23 cellular contexts compared by ENCODE assay signal in the genomic region with DNA sequence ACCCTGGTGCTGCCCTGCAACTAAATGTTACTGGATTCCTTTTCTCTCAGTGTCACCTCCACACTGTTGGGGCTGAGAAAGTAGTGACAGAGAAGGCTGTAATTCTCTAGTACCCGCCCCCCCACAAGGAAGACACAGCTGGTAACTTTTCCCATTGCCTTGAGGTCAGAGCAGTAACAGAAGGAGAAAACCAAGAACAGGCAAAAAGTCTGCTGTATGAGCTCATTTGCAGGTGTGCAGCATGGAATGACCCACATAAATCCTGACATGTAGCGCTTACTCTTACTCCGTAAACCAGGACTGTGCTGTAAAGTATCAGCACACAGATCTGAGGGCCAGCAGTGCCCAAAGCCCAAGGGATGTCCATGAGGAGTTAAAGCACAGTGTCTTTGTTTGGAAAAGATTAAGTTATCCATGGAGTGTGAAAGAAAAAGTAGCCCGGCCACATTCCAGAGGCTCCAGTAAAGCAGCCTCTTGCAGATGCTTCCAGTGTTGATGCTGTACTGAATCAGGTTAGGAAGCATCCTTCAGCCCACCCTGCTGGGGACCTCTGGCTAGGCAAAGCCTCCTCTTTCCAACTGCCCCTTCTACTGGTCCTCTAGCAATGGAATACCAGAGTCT.
DNase-seq lines count a peak whose midpoint lies in the region; ATAC-seq and TF ChIP-seq lines count a peak whose summit lies in the region.
"Had no signal": no experiment of that assay in that cellular context is flagged by ENCODE, and none has a peak within 500 bp of the region (broad histone marks: within the 10 kb centered on the region; RNA-seq: fewer than 3 reads in every experiment).

No MANE protein-coding gene starts in this region.

- no peak for TF ChIP-seq POLR2A in prostate gland (IDR thresholded peaks at IDR 0.05)

- no peaks in the 10 kb centered on the region for H3F3A ChIP-seq in GM23338 (replicated peaks; ENCODE audit: low read depth)

- TF ChIP-seq CTCF in GM23338 (conservative IDR thresholded peaks at IDR 0.05; ENCODE audit: low read depth in 2 of 2), result no peak
- no peak for TF ChIP-seq CTCF in RWPE2 (IDR thresholded peaks at IDR 0.05; ENCODE audit: poor library complexity, severe bottlenecking)
- TF ChIP-seq CTCF in prostate gland (IDR thresholded peaks at IDR 0.05), result no peak
- no peak for TF ChIP-seq CTCF in H9 (conservative IDR thresholded peaks at IDR 0.05)

- H3K9me3 Mint-ChIP-seq in GM23338, result peaks cover 16% of the 10 kb centered on the region; the same call in 2 of the 3 replicates
- peaks cover 3 to 8% of the 10 kb centered on the region in 2 experiments; a peak in 2 of 5 replicates for H3K9me3 Mint-ChIP-seq in H9

- H2BK120ac ChIP-seq in H9 (ENCODE audit: low read depth, low read length, poor library complexity, severe bottlenecking), result no peak overlapping the region

- H3K23me2 ChIP-seq in H9 (ENCODE audit: insufficient read length, low read depth, low read length, poor library complexity, severe bottlenecking), result no peaks in the 10 kb centered on the region

- H3K4me3 Mint-ChIP-seq in GM23338, result no peak overlapping the region
- no peak overlapping the region for H3K4me3 Mint-ChIP-seq in H9
- H3K4me3 Mint-ChIP-seq: activated CD4-positive, alpha-beta T cell treated with anti-CD3 and anti-CD28 coated beads, Interleukin-2, amount 10 ng/mL, durations not matched to agents 7 days and 5 days; activated naive CD8-positive, alpha-beta T cell treated with anti-CD3 and anti-CD28 coated beads for 36 hours; activated T-helper 17 cell treated with anti-CD3 and anti-CD28 coated beads, Interleukin-2, amount 50 U/mL, for 72 hours; CD4-positive, CD25-positive, alpha-beta regulatory T cell; T-cell had no signal

- H4K91ac ChIP-seq in H9 (ENCODE audit: insufficient read length, low read depth, low read length), result no peak overlapping the region

- no peaks in the 10 kb centered on the region for H3K9me2 ChIP-seq in GM23338 (ENCODE audit: insufficient read depth)

- H4K5ac ChIP-seq in H9 (ENCODE audit: insufficient read length, low read depth, low read length), result no peak overlapping the region

- no peak overlapping the region for H3K18ac ChIP-seq in H9 (ENCODE audit: insufficient read length, low read depth, low read length)

- H3K79me1 ChIP-seq in H9 (ENCODE audit: insufficient read depth, low read depth, low read length, poor library complexity, severe bottlenecking), result no peaks in the 10 kb centered on the region

- ATAC-seq in GM23338, result peak; percentile 64
- ATAC-seq in RWPE2 (ENCODE audit: low read depth), result peak; percentile 74; the same call in 2 of the 3 replicates
- ATAC-seq in HG02610 (IDR thresholded peaks at IDR 0.05; ENCODE audit: unreplicated experiment), result no peak
- ATAC-seq: activated T-helper 17 cell treated with anti-CD3 and anti-CD28 coated beads, Interleukin-2, amount 50 U/mL, for 72 hours; left ventricle myocardium superior; sciatic nerve; T-cell had no signal

- H3K36me3 ChIP-seq in GM23338 (ENCODE audit: insufficient read depth) (no peaks in the 10 kb centered on the region), RWPE2 (ENCODE audit: low read depth) (no peaks in the 10 kb centered on the region), prostate gland (no peaks in the 10 kb centered on the region)
- H3K36me3 ChIP-seq: esophagus squamous epithelium, suprapubic skin had no signal

- H3K4me3 ChIP-seq in GM23338 (no peak overlapping the region), RWPE2 (ENCODE audit: severe bottlenecking) (no peak overlapping the region), prostate gland (no peak overlapping the region)
- H3K4me3 ChIP-seq: esophagus squamous epithelium, suprapubic skin had no signal

- no peak overlapping the region for H3T11ph ChIP-seq in H9 (ENCODE audit: low read length)

- no peak overlapping the region for H2BK15ac ChIP-seq in H9 (ENCODE audit: low read depth, low read length)

- H3K79me2 ChIP-seq in GM23338 (replicated peaks; ENCODE audit: insufficient read depth), result 0 out of 2 replicates have a peak, but pooled peaks cover 3% of the 10 kb centered on the region
- no peaks in the 10 kb centered on the region for H3K79me2 ChIP-seq in H9 (ENCODE audit: insufficient read depth, low read length)

- no peak overlapping the region for H3K27ac Mint-ChIP-seq in GM23338
- peak overlapping the region in 1 of 3 experiments; percentile 63; a peak in 2 of 7 replicates for H3K27ac Mint-ChIP-seq in H9
- H3K27ac Mint-ChIP-seq: activated CD4-positive, alpha-beta T cell treated with anti-CD3 and anti-CD28 coated beads, Interleukin-2, amount 10 ng/mL, durations not matched to agents 7 days and 5 days; activated naive CD8-positive, alpha-beta T cell treated with anti-CD3 and anti-CD28 coated beads for 36 hours; CD4-positive, CD25-positive, alpha-beta regulatory T cell; T-cell had no signal

- H3K27me3 Mint-ChIP-seq in GM23338 (ENCODE audit: insufficient read depth, low read depth, poor library complexity) (peaks cover 14% of the 10 kb centered on the region), H9 (ENCODE audit: low read depth) (peaks cover 25% of the 10 kb centered on the region)
- H3K27me3 Mint-ChIP-seq: activated CD4-positive, alpha-beta T cell treated with anti-CD3 and anti-CD28 coated beads, Interleukin-2, amount 10 ng/mL, durations not matched to agents 7 days and 5 days; activated T-helper 17 cell treated with anti-CD3 and anti-CD28 coated beads, Interleukin-2, amount 50 U/mL, for 72 hours had no signal

- no peak overlapping the region for H2AK5ac ChIP-seq in H9 (ENCODE audit: insufficient read length, low read length)

- H4K20me1 ChIP-seq in GM23338 (replicated peaks; ENCODE audit: insufficient read depth), result no peaks in the 10 kb centered on the region
- H4K20me1 ChIP-seq in H9 (ENCODE audit: control insufficient read depth, insufficient read depth, insufficient read length), result no peaks in the 10 kb centered on the region

- no peak overlapping the region for H2AFZ ChIP-seq in GM23338
- no peak overlapping the region for H2AFZ ChIP-seq in H9 (ENCODE audit: low read length)

- peaks cover 14% of the 10 kb centered on the region; the same call in 2 of the 3 replicates for H3K36me3 Mint-ChIP-seq in GM23338 (ENCODE audit: low read depth)
- peaks cover 2 to 16% (median 2%) of the 10 kb centered on the region in 3 experiments; a peak in 5 of 7 replicates for H3K36me3 Mint-ChIP-seq in H9 (ENCODE audit: insufficient read depth in 1 of 3, low read depth in 3 of 3)

- H3K9me3 ChIP-seq in RWPE2 (ENCODE audit: severe bottlenecking) (peaks cover 8% of the 10 kb centered on the region), prostate gland (no peaks in the 10 kb centered on the region), H9 (ENCODE audit: control insufficient read depth, low read depth, low read length) (no peaks in the 10 kb centered on the region)
- H3K9me3 ChIP-seq: suprapubic skin had no signal

- H3K4ac ChIP-seq in H9 (ENCODE audit: low read depth, low read length), result no peak overlapping the region

- WGBS in prostate gland, result 55% methylated on average over 4 of the region's 4 CpGs
- WGBS in H9 (ENCODE audit: extremely low coverage, insufficient read length, low lambda C conversion rate), result no CpG with 5 or more reads among the region's 4 CpGs

- H3K4me1 Mint-ChIP-seq in GM23338, result peaks cover 50% of the 10 kb centered on the region
- H3K4me1 Mint-ChIP-seq in H9, result peaks cover 53 to 55% of the 10 kb centered on the region in 2 experiments

- H2BK20ac ChIP-seq in H9 (ENCODE audit: low read depth, low read length, poor library complexity, severe bottlenecking), result no peak overlapping the region

- no peak overlapping the region for H3K14ac ChIP-seq in H9 (ENCODE audit: insufficient read depth, low read length)

- no peak overlapping the region for H4K8ac ChIP-seq in H9 (replicated peaks; ENCODE audit: insufficient read length, low read depth, low read length)

- no peak overlapping the region for H2BK12ac ChIP-seq in H9 (ENCODE audit: insufficient read length, low read depth, low read length)

- H3K27me3 ChIP-seq in GM23338 (ENCODE audit: insufficient read depth) (no peaks in the 10 kb centered on the region), RWPE2 (ENCODE audit: insufficient read depth, poor library complexity, severe bottlenecking) (no peaks in the 10 kb centered on the region), prostate gland (replicated peaks; ENCODE audit: insufficient read depth) (no peaks in the 10 kb centered on the region), H9 (ENCODE audit: insufficient read depth, low read length) (no peaks in the 10 kb centered on the region)
- H3K27me3 ChIP-seq: esophagus squamous epithelium, suprapubic skin had no signal

- H3K4me1 ChIP-seq in GM23338 (ENCODE audit: insufficient read depth) (peaks cover 37% of the 10 kb centered on the region), RWPE2 (ENCODE audit: insufficient read depth, poor library complexity, severe bottlenecking) (no peaks in the 10 kb centered on the region), prostate gland (replicated peaks) (no peaks in the 10 kb centered on the region), H9 (ENCODE audit: insufficient read depth, low read length) (peaks cover 10% of the 10 kb centered on the region)

- H2BK5ac ChIP-seq in H9 (ENCODE audit: insufficient read length, low read length), result no peak overlapping the region

- H3K23ac ChIP-seq in H9 (ENCODE audit: insufficient read length, low read depth, low read length), result no peak overlapping the region

- no peak overlapping the region for H3K56ac ChIP-seq in H9 (ENCODE audit: insufficient read length, low read depth, low read length)

- H3K27ac ChIP-seq in GM23338 (ENCODE audit: low read depth) (no peak overlapping the region), RWPE2 (ENCODE audit: poor library complexity, severe bottlenecking) (no peak overlapping the region), prostate gland (no peak overlapping the region), H9 (ENCODE audit: insufficient read length, low read depth, low read length) (no peak overlapping the region)
- H3K27ac ChIP-seq: suprapubic skin had no signal

- DNase-seq in GM23338 (ENCODE audit: low spot score) (peak; percentile 68), RWPE2 (ENCODE audit: low spot score) (no peak), iPS-NIHi7 (ENCODE audit: extremely low spot score) (peak; percentile 33), prostate gland (ENCODE audit: low spot score) (peak; percentile 40), H9 (no peak), A172 (ENCODE audit: low spot score) (no peak)
- DNase-seq: activated CD4-positive, alpha-beta T cell treated with anti-CD3 and anti-CD28 coated beads, Interleukin-2, amount 10 ng/mL, durations not matched to agents 7 days and 5 days; activated naive CD8-positive, alpha-beta T cell treated with anti-CD3 and anti-CD28 coated beads for 36 hours; CD4-positive, CD25-positive, alpha-beta regulatory T cell; DND-41; esophagus squamous epithelium; HCEC 1CT; left ventricle myocardium superior; NCI-H1417 treated with DMSO at 0.1 percent for 48 hours; NCI-H2171; occipital lobe; SIG-M5; stimulated activated CD4-positive, alpha-beta T cell treated with anti-CD3 and anti-CD28 coated beads, Interleukin-15, amount 100 ng/mL, for 24 hours; T-cell had no signal

- intact Hi-C loops in prostate gland (cut with DNase I), result no loop called here

- H3K9ac ChIP-seq in H9 (ENCODE audit: extremely low read depth, insufficient read length, low read length), result no peak overlapping the region

- H3K4me2 ChIP-seq in GM23338, result peak overlapping the region; percentile 66; the same call in 1 of the 2 replicates
- no peak overlapping the region for H3K4me2 ChIP-seq in H9 (ENCODE audit: insufficient read depth, insufficient read length, low read length)

TF ChIP-seq in GM23338, 12 proteins besides CTCF, POLR2A, EP300 and RAD21 (continues in another document):
- no peak for TF ChIP-seq EZH2 (IDR thresholded peaks at IDR 0.05; ENCODE audit: low read depth, unreplicated experiment)

Comparison
In these comparisons a context has a peak if more than half of its experiments do, and no peak if none do; other contexts are left out.
1. DNase-seq: peak in GM23338 (single experiment), iPS-NIHi7 (single experiment) and prostate gland (single experiment); none in RWPE2 (single experiment), H9 (single experiment) and A172 (single experiment).